ENCODE assay signal across 8 cellular contexts in the genomic region with DNA sequence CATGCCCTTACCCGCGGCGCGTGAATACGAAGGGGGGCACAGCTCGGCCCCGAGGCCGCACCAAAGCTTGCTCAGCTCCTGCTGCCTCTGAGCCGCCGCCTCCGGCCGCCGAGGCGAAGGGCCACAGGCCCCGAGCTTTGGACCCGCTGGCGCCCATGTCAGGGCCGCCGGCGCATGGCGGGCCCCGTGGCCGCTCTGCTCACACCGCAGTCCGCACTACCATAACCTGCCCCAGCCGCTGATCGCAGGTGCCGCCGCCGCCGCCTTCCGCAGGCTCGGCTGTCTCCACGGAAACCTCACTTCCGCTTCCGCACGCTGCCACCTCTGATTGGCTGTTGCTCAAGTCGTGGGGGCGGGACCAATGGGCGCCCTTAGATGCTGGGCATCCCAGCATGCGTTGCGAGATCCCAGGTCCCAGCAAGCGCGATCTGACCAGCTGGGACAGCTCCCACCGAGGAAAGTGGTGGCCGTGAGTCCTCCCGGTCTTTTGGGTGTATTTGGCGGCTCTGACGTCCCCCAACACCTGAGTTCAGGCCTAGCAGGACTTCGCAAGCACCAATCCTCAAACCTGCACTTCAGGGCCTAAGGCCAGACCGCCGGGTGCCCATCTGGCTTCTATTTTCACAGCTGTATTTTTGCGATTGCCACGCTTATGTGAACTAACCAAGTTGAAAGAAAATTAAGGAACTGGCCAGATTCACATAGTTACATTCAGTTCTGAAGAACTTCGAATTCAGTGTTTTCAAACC. TPM values are rescaled to one million over a fixed set of nuclear protein-coding genes. Genes with fewer than 3 reads are reported as not detected.
DNase-seq lines count a peak whose midpoint lies in the region; ATAC-seq and TF ChIP-seq lines count a peak whose summit lies in the region.

Gene TUSC2, minus strand, starts transcription at position 281 of the 749 bp plus-strand sequence. Its CDS starts 124 bp downstream, at position 157.

- no peaks in the 10 kb centered on the region for H4K20me1 ChIP-seq in mammary epithelial cell (ENCODE audit: insufficient read depth, low read length)

- H3K79me2 ChIP-seq in mammary epithelial cell (ENCODE audit: insufficient read depth, low read length), result peaks cover 58% of the 10 kb centered on the region

- in situ Hi-C loops in mammary epithelial cell (cut with MboI; ENCODE audit: low sequenced_read_pairs in 2 of 2), result loop anchor here in 1 of 2 donors (10.0 kb wide), 1 partner anchor 53 kb away; the partner anchor contains the start of gene LSMEM2

- peak within 1 kb of the TSS; percentile 76 for H3K27ac ChIP-seq in A673 (ENCODE audit: low read depth, low read length, poor library complexity, severe bottlenecking)
- peak within 1 kb of the TSS; percentile 81 for H3K27ac ChIP-seq in WERI-Rb-1
- peak within 1 kb of the TSS; percentile 55 for H3K27ac ChIP-seq in mammary epithelial cell (ENCODE audit: insufficient read depth, low read depth, low read length)

- H3K4me3 Mint-ChIP-seq in immature natural killer cell, result peak within 1 kb of the TSS; percentile 84 to 98 (median 94)

- WGBS in mammary epithelial cell (ENCODE audit: low coverage, missing lambda C conversion rate), result 0% methylated on average over 12 of the region's 55 CpGs

- H3K4me2 ChIP-seq in mammary epithelial cell (ENCODE audit: insufficient read depth, low read depth, low read length), result peak within 1 kb of the TSS; percentile 93

- H3K9me3 Mint-ChIP-seq in immature natural killer cell, result no peaks in the 10 kb centered on the region

- CTCF ChIA-PET in A673 (lab: Charles Lee), result interaction anchor here (0.6 to 1.3 kb wide), 2 partner anchors 9 to 526 kb away, joined by 3 to 4 read pairs; no protein-coding TSS in a partner anchor
- CTCF ChIA-PET in mammary epithelial cell (lab: Charles Lee; ENCODE audit: low non-redundant PET), result no interaction called here

- H3K36me3 Mint-ChIP-seq in immature natural killer cell, result peaks cover 0 to 9% (median 0%) of the 10 kb centered on the region in 3 donors

- H3K9me3 ChIP-seq in A673 (ENCODE audit: low read depth, low read length, poor library complexity, severe bottlenecking), result no peaks in the 10 kb centered on the region
- H3K9me3 ChIP-seq in WERI-Rb-1 (ENCODE audit: severe bottlenecking), result no peaks in the 10 kb centered on the region
- no peaks in the 10 kb centered on the region for H3K9me3 ChIP-seq in mammary epithelial cell (replicated peaks; ENCODE audit: insufficient read depth, low read length)

- peaks cover 0 to 8% (median 2%) of the 10 kb centered on the region in 3 donors for H3K27me3 Mint-ChIP-seq in immature natural killer cell (ENCODE audit: low read depth in 3 of 3)

- POLR2A ChIA-PET in A673 (lab: Charles Lee; ENCODE audit: low non-redundant PET), result interaction anchor here (0.6 to 1.2 kb wide), 4 partner anchors 9 to 29 kb away, joined by 3 to 27 read pairs (median 4); partner anchors contain the start of genes HYAL3 and NAA80

- dilution Hi-C loops in mammary epithelial cell (cut with HindIII; ENCODE audit: low sequenced_read_pairs), result loop anchor here (5.0 kb wide), 1 partner anchor 51 kb away; the partner anchor contains the start of gene LSMEM2

- intact Hi-C loops in A673 (cut with micrococcal nuclease; ENCODE audit: unreplicated experiment), result no loop called here
- intact Hi-C loops in mammary epithelial cell (cut with micrococcal nuclease), result no loop called here

- TF ChIP-seq CTCF in A673 (conservative IDR thresholded peaks at IDR 0.05; ENCODE audit: low read depth, low read length), result no peak
- no peak for TF ChIP-seq CTCF in WERI-Rb-1 (IDR thresholded peaks at IDR 0.05; ENCODE audit: low read depth, low read length)
- TF ChIP-seq CTCF in mammary epithelial cell (conservative IDR thresholded peaks at IDR 0.05 in 1 of 2, IDR thresholded peaks at IDR 0.05 in 1 of 2; ENCODE audit: extremely low read depth in 1 of 2, insufficient read depth in 1 of 2, low read depth in 1 of 2, low read length in 2 of 2), result no peak

- H3K4me1 ChIP-seq in A673 (ENCODE audit: insufficient read depth, low read length, poor library complexity, severe bottlenecking) (no peaks in the 10 kb centered on the region), mammary epithelial cell (ENCODE audit: insufficient read depth, low read length) (peaks cover 17% of the 10 kb centered on the region)

- peak within 1 kb of the TSS; percentile 67 for H2AFZ ChIP-seq in mammary epithelial cell (ENCODE audit: low read depth, low read length)

- H3K27me3 ChIP-seq in A673 (replicated peaks; ENCODE audit: insufficient read depth, low read depth, low read length, poor library complexity), result no peaks in the 10 kb centered on the region
- H3K27me3 ChIP-seq in WERI-Rb-1 (ENCODE audit: insufficient read depth, low read depth, severe bottlenecking), result no peaks in the 10 kb centered on the region
- H3K27me3 ChIP-seq in mammary epithelial cell (ENCODE audit: insufficient read depth, low read length), result no peaks in the 10 kb centered on the region

- ATAC-seq in GM18868 (IDR thresholded peaks at IDR 0.05; ENCODE audit: unreplicated experiment) (peak; percentile 95), HG03108 (IDR thresholded peaks at IDR 0.05; ENCODE audit: unreplicated experiment) (peak; percentile 80)

- DNase-seq in A673 (ENCODE audit: low spot score) (peak; percentile 95), NCI-H2227 (lab: John Stamatoyannopoulos, UW; ENCODE audit: unreplicated experiment) (peak; percentile 96), WERI-Rb-1 (peak; percentile 97), mammary epithelial cell (peak; percentile 96), immature natural killer cell (peak; percentile 93 to 94 (median 93)), smooth muscle cell of the brain vasculature (ENCODE audit: low read depth, low spot score) (peak; percentile 94)

- H3K36me3 ChIP-seq in A673 (ENCODE audit: insufficient read depth, low read length, poor library complexity, severe bottlenecking) (peaks cover 16% of the 10 kb centered on the region), WERI-Rb-1 (peaks cover 67% of the 10 kb centered on the region), mammary epithelial cell (ENCODE audit: insufficient read depth, low read length) (peaks cover 23% of the 10 kb centered on the region)

- BruUV-seq in A673 (replicated peaks; lab: Mats Ljungman, UMichigan) (no TSS peak), mammary epithelial cell (replicated peaks; lab: Mats Ljungman, UMichigan) (no TSS peak)

- H3K4me3 ChIP-seq in A673 (ENCODE audit: low read depth, low read length, poor library complexity, severe bottlenecking) (peak within 1 kb of the TSS; percentile 76), WERI-Rb-1 (ENCODE audit: low read depth, low read length) (peak within 1 kb of the TSS; percentile 71), mammary epithelial cell (replicated peaks in 1 of 3; ENCODE audit: insufficient read depth in 1 of 3, low read depth in 2 of 3, low read length in 3 of 3) (peak within 1 kb of the TSS; percentile 83 to 96 (median 92))

- H3K27ac Mint-ChIP-seq in immature natural killer cell, result peak within 1 kb of the TSS; percentile 89 to 96 (median 92)

- peak within 1 kb of the TSS; percentile 92 for H3K9ac ChIP-seq in mammary epithelial cell (ENCODE audit: insufficient read depth, low read length)

- H3K4me1 Mint-ChIP-seq in immature natural killer cell, result peaks cover 42 to 49% of the 10 kb centered on the region in 2 donors

RNA-seq across cellular contexts. Expression of gene TUSC2, which starts in this region (rescaled TPM):
- 14.6 and 15.2 TPM in 2 replicates for total RNA-seq in A673 (2021)
- total RNA-seq in mammary epithelial cell, result 10 to 100 TPM; 22.0 to 22.4 TPM
- 34.4 TPM for polyA plus RNA-seq in mammary epithelial cell
- 27.6 TPM for polyA minus RNA-seq in mammary epithelial cell
- 10 to 100 TPM; 42.9 to 70.4 (median 68.4) TPM for polyA plus RNA-seq in immature natural killer cell

Comparison
In these comparisons a context has a peak if more than half of its experiments do, and no peak if none do; other contexts are left out.
1. Peak in every context shown above with its lines: DNase-seq, ATAC-seq, H3K4me3 ChIP-seq and H3K27ac ChIP-seq.